15 cellular contexts compared by ENCODE assay signal in the genomic region with DNA sequence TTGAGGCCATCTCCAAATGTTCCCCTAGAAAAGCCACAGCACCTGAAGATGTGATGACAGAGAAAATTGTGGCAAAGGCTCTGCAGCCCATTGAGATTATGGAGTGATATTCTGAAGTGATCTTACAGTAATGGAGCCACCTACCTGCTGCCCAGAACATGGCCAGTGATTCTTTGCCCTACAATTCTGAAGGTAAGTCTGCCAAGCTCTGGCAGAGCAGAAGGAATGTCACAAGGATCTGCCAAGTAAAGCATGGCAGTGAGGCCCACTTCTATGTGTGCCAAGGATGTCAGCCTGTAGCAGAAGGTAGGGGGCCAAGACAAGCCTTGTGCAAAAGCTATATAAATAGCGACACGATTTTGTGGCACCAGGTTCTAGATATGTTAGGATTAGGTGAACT.
"Had no signal": no experiment of that assay in that cellular context is flagged by ENCODE, and none has a peak within 500 bp of the region (broad histone marks: within the 10 kb centered on the region; RNA-seq: fewer than 3 reads in every experiment).

No MANE protein-coding gene starts in this region.

- DNase-seq: activated B cell treated with CpG ODN at 0.5 μM for 24 hours; activated CD4-positive, alpha-beta memory T cell treated with anti-CD3 and anti-CD28 coated beads for 36 hours; activated CD4-positive, alpha-beta T cell treated with anti-CD3 and anti-CD28 coated beads for 4 hours; activated naive CD8-positive, alpha-beta T cell treated with anti-CD3 and anti-CD28 coated beads for 36 hours; activated T-cell treated with anti-CD3 and anti-CD28 coated beads for 4 hours; amniotic stem cell; stimulated activated naive CD8-positive, alpha-beta T cell treated with anti-CD3 and anti-CD28 coated beads, Interleukin-15, Interleukin-2, amounts not matched to agents 100 U/mL and 50 U/mL, for 24 hours; T-cell; tibial artery had no signal

- H3K27me3 ChIP-seq: body of pancreas, esophagus muscularis mucosa, neutrophil, right atrium auricular region, tibial artery had no signal

- H3K4me1 ChIP-seq: body of pancreas, parathyroid adenoma, right atrium auricular region had no signal

- H3K36me3 ChIP-seq: esophagus muscularis mucosa, neutrophil, right atrium auricular region, tibial artery had no signal

- H2AFZ ChIP-seq: parathyroid adenoma had no signal

- H3K9me3 ChIP-seq: body of pancreas, esophagus muscularis mucosa, neutrophil, right atrium auricular region, tibial artery had no signal

- H3K27ac ChIP-seq: body of pancreas, coronary artery, esophagus muscularis mucosa, neutrophil, parathyroid adenoma, right atrium auricular region, tibial artery had no signal

- H3K9ac ChIP-seq: parathyroid adenoma had no signal

- H3K4me3 ChIP-seq: body of pancreas, coronary artery, esophagus muscularis mucosa, right atrium auricular region, tibial artery had no signal
